Comparison of ENCODE assay signal across 8 cellular contexts in the genomic region with DNA sequence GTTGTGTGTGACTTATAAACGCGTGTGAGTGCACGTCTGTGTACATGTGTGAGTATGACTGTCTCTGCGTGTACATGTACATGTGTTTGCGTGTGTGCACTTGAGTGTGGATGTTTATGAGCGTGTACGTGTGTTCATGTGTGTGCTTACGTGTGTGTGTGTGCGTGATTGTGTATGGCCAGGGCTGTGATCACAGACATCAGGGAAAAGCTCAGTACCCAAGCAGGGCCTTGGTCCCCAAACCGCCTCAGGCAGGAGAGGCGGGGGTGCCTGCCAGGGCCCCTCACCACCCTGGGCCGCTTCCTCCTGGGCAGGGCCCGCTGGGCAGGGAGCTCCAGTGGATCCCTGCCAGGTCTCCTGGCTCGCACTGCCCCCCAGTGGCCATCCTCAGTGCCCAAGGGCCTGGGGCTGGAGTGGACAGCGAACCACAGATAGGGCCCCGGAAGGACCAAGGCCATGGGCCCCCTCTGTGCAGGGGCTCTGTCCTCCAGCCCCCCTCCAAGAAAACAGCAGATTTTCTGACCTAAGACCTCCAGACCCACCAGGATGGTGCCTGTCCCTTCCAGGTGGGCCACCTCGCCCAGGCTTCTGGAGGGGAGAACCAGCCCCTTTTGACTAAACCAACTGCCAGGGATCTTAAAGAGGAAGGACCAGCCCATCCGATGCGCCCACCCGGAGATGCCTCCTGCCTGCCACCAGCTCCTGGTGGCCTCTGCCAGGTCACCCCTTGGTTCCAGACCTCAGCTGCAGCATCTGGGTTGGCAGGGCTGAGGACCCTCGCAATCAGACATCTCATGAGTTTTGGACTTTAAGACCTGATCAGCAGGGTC.
A peak's percentile ranks its signal among the peaks of the same experiment; 100 is the strongest.
DNase-seq lines count a peak whose midpoint lies in the region; ATAC-seq and TF ChIP-seq lines count a peak whose summit lies in the region.

No MANE protein-coding gene starts in this region.

- no peaks in the 10 kb centered on the region for H3K27me3 Mint-ChIP-seq in MCF 10A (ENCODE audit: insufficient read depth, unreplicated experiment)

- no TSS peak for BruUV-seq in MCF 10A (replicated peaks; lab: Mats Ljungman, UMichigan)

- no peaks in the 10 kb centered on the region for H3K9me3 ChIP-seq in left lung

- intact Hi-C loops in MCF 10A (cut with micrococcal nuclease), result loop anchor here (1.0 to 5.0 kb wide), 4 partner anchors 322 to 394 kb away; no protein-coding TSS in a partner anchor
- intact Hi-C loops in left lung (cut with DNase I), result no loop called here

- H3K4me3 ChIP-seq in AG04449 (ENCODE audit: low read depth, low read length) (no peak overlapping the region), left lung (no peak overlapping the region)

- H3K9me3 Mint-ChIP-seq in MCF 10A (ENCODE audit: unreplicated experiment), result no peaks in the 10 kb centered on the region

- no peaks in the 10 kb centered on the region for H3K36me3 Mint-ChIP-seq in MCF 10A (ENCODE audit: insufficient read depth, unreplicated experiment)

- TF ChIP-seq CTCF in AG04449 (IDR thresholded peaks at IDR 0.05; ENCODE audit: insufficient read depth, low read length, missing control alignments) (peak; percentile 92), MCF 10A (IDR thresholded peaks at IDR 0.05; ENCODE audit: unreplicated experiment) (peak; percentile 69), left lung (IDR thresholded peaks at IDR 0.05) (peak; percentile 49 to 75)

- no peak overlapping the region for H3K27ac ChIP-seq in left lung

- ATAC-seq in left lung, result peak; percentile 87
- ATAC-seq in stimulated activated naive CD8-positive, alpha-beta T cell treated with anti-CD3 and anti-CD28 coated beads, Interleukin-15, Interleukin-2, amounts not matched to agents 100 U/mL and 50 U/mL, for 24 hours, result no peak
- no peak for ATAC-seq in HG02642 (IDR thresholded peaks at IDR 0.05; ENCODE audit: poor library complexity, unreplicated experiment)
- ATAC-seq in GM21515 (IDR thresholded peaks at IDR 0.05; ENCODE audit: unreplicated experiment), result no peak

- DNase-seq in AG04449 (ENCODE audit: low read depth, low spot score) (no peak), GM04504 (ENCODE audit: low read depth) (peak; percentile 9), NCI-H460 (ENCODE audit: extremely low read depth, low read depth) (peak; percentile 65), MCF 10A (ENCODE audit: unreplicated experiment) (peak; percentile 61), left lung (peak; percentile 38 to 88)
- DNase-seq in stimulated activated naive CD8-positive, alpha-beta T cell treated with anti-CD3 and anti-CD28 coated beads, Interleukin-15, Interleukin-2, amounts not matched to agents 100 U/mL and 50 U/mL, for 24 hours, result peak; percentile 60

- no peak overlapping the region for H3K4me3 Mint-ChIP-seq in MCF 10A (ENCODE audit: unreplicated experiment)

- CTCF ChIA-PET in AG04449 (lab: Yijun Ruan, JAX), result interaction anchor here (0.6 to 2.7 kb wide), 21 partner anchors 9 to 850 kb away, joined by 3 to 12 read pairs (median 4); no protein-coding TSS in a partner anchor
- CTCF ChIA-PET in MCF 10A (lab: Yijun Ruan, JAX), result interaction anchor here (0.6 to 2.8 kb wide), 29 partner anchors 9 to 850 kb away, joined by 3 to 15 read pairs (median 3); no protein-coding TSS in a partner anchor

- H3K4me1 Mint-ChIP-seq in MCF 10A (ENCODE audit: insufficient read depth, unreplicated experiment), result no peaks in the 10 kb centered on the region

- H3K27ac Mint-ChIP-seq in MCF 10A (ENCODE audit: low read depth, unreplicated experiment), result no peak overlapping the region

- H3K4me1 ChIP-seq in left lung, result no peaks in the 10 kb centered on the region

- H3K27me3 ChIP-seq in left lung, result peaks cover 0 to 33% of the 10 kb centered on the region in 2 donors

- no peaks in the 10 kb centered on the region for H3K36me3 ChIP-seq in left lung

- POLR2A ChIA-PET in AG04449 (lab: Yijun Ruan, JAX), result no interaction called here
- POLR2A ChIA-PET in MCF 10A (lab: Yijun Ruan, JAX), result interaction anchor here (0.6 kb wide), 1 partner anchor 135 kb away, joined by 3 read pairs; no protein-coding TSS in a partner anchor
